Comparison of ENCODE assay signal across 29 cellular contexts in genomic region chr5:64653776-64654175, GRCh38. TPM values are rescaled to one million over a fixed set of nuclear protein-coding genes. Genes with fewer than 3 reads are reported as not detected.
"Had no signal": no experiment of that assay in that cellular context is flagged by ENCODE, and none has a peak within 500 bp of the region (broad histone marks: within the 10 kb centered on the region; RNA-seq: fewer than 3 reads in every experiment).

No MANE protein-coding gene starts in this region.

- H3K36me3 Mint-ChIP-seq: activated CD4-positive, alpha-beta memory T cell treated with anti-CD3 and anti-CD28 coated beads for 36 hours; naive B cell; neural progenitor cell had no signal

- H3K4me3 Mint-ChIP-seq: activated CD4-positive, alpha-beta memory T cell treated with anti-CD3 and anti-CD28 coated beads for 36 hours; activated naive CD8-positive, alpha-beta T cell treated with anti-CD3 and anti-CD28 coated beads, Interleukin-2, amount 50 U/mL, for 24 hours; naive B cell; neural progenitor cell; stimulated activated naive CD8-positive, alpha-beta T cell treated with anti-CD3 and anti-CD28 coated beads, Interleukin-15, Interleukin-2, amounts not matched to agents 100 ng/mL and 50 ng/mL, for 24 hours had no signal

- H3K27ac Mint-ChIP-seq: activated CD4-positive, alpha-beta memory T cell treated with anti-CD3 and anti-CD28 coated beads for 36 hours; activated naive CD8-positive, alpha-beta T cell treated with anti-CD3 and anti-CD28 coated beads, Interleukin-2, amount 50 U/mL, for 24 hours; naive B cell; neural progenitor cell; stimulated activated naive CD8-positive, alpha-beta T cell treated with anti-CD3 and anti-CD28 coated beads, Interleukin-15, Interleukin-2, amounts not matched to agents 100 ng/mL and 50 ng/mL, for 24 hours had no signal

- H2AFZ ChIP-seq: neural progenitor cell had no signal

- H3K9me3 Mint-ChIP-seq: activated CD4-positive, alpha-beta memory T cell treated with anti-CD3 and anti-CD28 coated beads for 36 hours; neural progenitor cell; stimulated activated naive CD8-positive, alpha-beta T cell treated with anti-CD3 and anti-CD28 coated beads, Interleukin-15, Interleukin-2, amounts not matched to agents 100 ng/mL and 50 ng/mL, for 24 hours had no signal

- H3K27me3 Mint-ChIP-seq: activated CD4-positive, alpha-beta memory T cell treated with anti-CD3 and anti-CD28 coated beads for 36 hours had no signal

- H3K4me1 Mint-ChIP-seq: activated naive CD8-positive, alpha-beta T cell treated with anti-CD3 and anti-CD28 coated beads, Interleukin-2, amount 50 U/mL, for 24 hours; naive B cell; neural progenitor cell had no signal

- H3K9ac ChIP-seq: neural progenitor cell had no signal

- H3K27ac ChIP-seq: body of pancreas, heart left ventricle, lower lobe of right lung, neural progenitor cell, psoas muscle, skin epidermis, tibial artery had no signal

- H3K27me3 ChIP-seq: body of pancreas, heart left ventricle, neural progenitor cell, tibial artery had no signal

- ATAC-seq: activated naive CD8-positive, alpha-beta T cell treated with anti-CD3 and anti-CD28 coated beads, Interleukin-2, amount 50 U/mL, for 24 hours; body of pancreas; esophagus mucosa; heart left ventricle; lower lobe of right lung; psoas muscle; right cardiac atrium had no signal

- DNase-seq: activated CD4-positive, alpha-beta memory T cell treated with anti-CD3 and anti-CD28 coated beads for 36 hours; activated CD4-positive, alpha-beta T cell treated with anti-CD3 and anti-CD28 coated beads for 48 hours; activated CD4-positive, CD25-positive, alpha-beta regulatory T cell; activated gamma-delta T cell; activated naive CD4-positive, alpha-beta T cell treated with anti-CD3 and anti-CD28 coated beads, Interleukin-2, amount 50 U/mL, for 16 hours; activated naive CD8-positive, alpha-beta T cell treated with anti-CD3 and anti-CD28 coated beads, Interleukin-2, amount 50 U/mL, for 24 hours; anterior cingulate cortex; body of pancreas; caudate nucleus; dermis blood vessel endothelial cell; effector CD8-positive, alpha-beta T cell; heart left ventricle; kidney; lower lobe of right lung; naive B cell; psoas muscle; right cardiac atrium; stimulated activated CD4-positive, alpha-beta T cell treated with anti-CD3 and anti-CD28 coated beads, Interleukin-1b, Interleukin-23, amount 100 ng/mL, for 48 hours; T-helper 9 cell; tibial artery had no signal

- H3K36me3 ChIP-seq: heart left ventricle, lower lobe of right lung, neural progenitor cell, tibial artery had no signal

- H3K4me2 ChIP-seq: neural progenitor cell had no signal

- H3K9me3 ChIP-seq: body of pancreas, lower lobe of right lung, psoas muscle, tibial artery had no signal

- H3K4me3 ChIP-seq: body of pancreas, heart left ventricle, lower lobe of right lung, neural progenitor cell, psoas muscle, skin epidermis, tibial artery had no signal

- H3K4me1 ChIP-seq: heart left ventricle, lower lobe of right lung, psoas muscle, tibial artery had no signal

RNA-seq across cellular contexts. Expression of gene SHISAL2B, which starts 36.5 kb away (rescaled TPM):
- total RNA-seq: activated CD4-positive, alpha-beta memory T cell treated with anti-CD3 and anti-CD28 coated beads for 36 hours; dermis blood vessel endothelial cell; esophagus mucosa; heart left ventricle; kidney; left lobe of liver; lower lobe of right lung; mesenteric fat pad; mucosa of gallbladder; psoas muscle; right cardiac atrium; T-helper 1 cell treated with Interleukin-12 subunit alpha and Interleukin-12 subunit beta and Interleukin-4 antibody, amounts not matched to agents 30 ng/mL and 1 ng/mL, for 36 hours; ureter had no signal
- polyA plus RNA-seq: heart left ventricle, right cardiac atrium had no signal
